Comparison of ENCODE assay signal across 11 cellular contexts in genomic region chr22:47034076-47034808, GRCh38.
"Had no signal": no experiment of that assay in that cellular context is flagged by ENCODE, and none has a peak within 500 bp of the region (broad histone marks: within the 10 kb centered on the region; RNA-seq: fewer than 3 reads in every experiment).

No MANE protein-coding gene starts in this region.

- H3K36me3 ChIP-seq: ovary, thyroid gland had no signal

- H3K27ac Mint-ChIP-seq: activated naive CD4-positive, alpha-beta T cell treated with anti-CD3 and anti-CD28 coated beads for 36 hours had no signal

- H3K9me3 ChIP-seq: ovary, thyroid gland had no signal

- DNase-seq: activated CD4-positive, alpha-beta T cell treated with anti-CD3 and anti-CD28 coated beads for 48 hours; activated naive CD4-positive, alpha-beta T cell treated with anti-CD3 and anti-CD28 coated beads for 36 hours; central memory CD4-positive, alpha-beta T cell; dermis blood vessel endothelial cell; erythroblast; mesendoderm; T-helper 1 cell; thyroid gland had no signal

- H3K9me3 Mint-ChIP-seq: activated naive CD4-positive, alpha-beta T cell treated with anti-CD3 and anti-CD28 coated beads for 36 hours; neural crest cell had no signal

- H3K27ac ChIP-seq: ovary, thyroid gland had no signal

- H3K27me3 ChIP-seq: ovary, thyroid gland had no signal

- H3K4me3 ChIP-seq: ovary, skin epidermis, thyroid gland had no signal

- H3K4me3 Mint-ChIP-seq: activated naive CD4-positive, alpha-beta T cell treated with anti-CD3 and anti-CD28 coated beads for 36 hours; neural crest cell had no signal
